21 cellular contexts compared by ENCODE assay signal in genomic region chr19:17325133-17325532, GRCh38. TPM values are rescaled to one million over a fixed set of nuclear protein-coding genes. Genes with fewer than 3 reads are reported as not detected.
DNase-seq lines count a peak whose midpoint lies in the region; ATAC-seq, FAIRE-seq and TF ChIP-seq lines count a peak whose summit lies in the region.
"Had no signal": no experiment of that assay in that cellular context is flagged by ENCODE, and none has a peak within 500 bp of the region (broad histone marks: within the 10 kb centered on the region; RNA-seq: fewer than 3 reads in every experiment).

No MANE protein-coding gene starts in this region.

- H2AFZ ChIP-seq in K562 (ENCODE audit: low read depth, low read length), result no peak overlapping the region

- WGBS in K562 (ENCODE audit: insufficient coverage, low coverage, missing lambda C conversion rate), result 87% methylated on average over 16 of the region's 20 CpGs

- no peak for TF ChIP-seq RAD21 in K562 (CRISPR knock-in tag; conservative IDR thresholded peaks at IDR 0.05 in 1 of 2, IDR thresholded peaks at IDR 0.05 in 1 of 2)

- TF ChIP-seq CTCF in breast epithelium (IDR thresholded peaks at IDR 0.05) (no peak), MCF 10A (IDR thresholded peaks at IDR 0.05; ENCODE audit: unreplicated experiment) (no peak), K562 (IDR thresholded peaks at IDR 0.05 in 2 of 3, conservative IDR thresholded peaks at IDR 0.05 in 1 of 3; ENCODE audit: insufficient read depth in 2 of 3, low read depth in 1 of 3, low read length in 3 of 3) (no peak), dorsolateral prefrontal cortex (IDR thresholded peaks at IDR 0.05 in 54 of 56, conservative IDR thresholded peaks at IDR 0.05 in 2 of 56; ENCODE audit: low read depth in 1 of 56, partially characterized antibody in 56 of 56) (no peak)
- no peak for TF ChIP-seq CTCF in CD8-positive, alpha-beta T cell (IDR thresholded peaks at IDR 0.05)

- H3K27me3 ChIP-seq in breast epithelium, result peaks cover 0 to 3% of the 10 kb centered on the region in 2 donors
- no peaks in the 10 kb centered on the region for H3K27me3 ChIP-seq in K562 (ENCODE audit: control insufficient read depth in 2 of 2, insufficient read depth in 2 of 2, low read length in 2 of 2)
- no peaks in the 10 kb centered on the region for H3K27me3 ChIP-seq in dorsolateral prefrontal cortex
- no peaks in the 10 kb centered on the region for H3K27me3 ChIP-seq in CD8-positive, alpha-beta T cell (ENCODE audit: insufficient read depth, low read length)

- H3K4me1 Mint-ChIP-seq in MCF 10A (ENCODE audit: insufficient read depth, unreplicated experiment), result peaks cover 5% of the 10 kb centered on the region
- H3K4me1 Mint-ChIP-seq in CD8-positive, alpha-beta T cell (ENCODE audit: low read depth), result peaks cover 13% of the 10 kb centered on the region

- H3K4me2 ChIP-seq in K562 (ENCODE audit: insufficient read depth, low read length), result no peak overlapping the region
- H3K4me2 ChIP-seq: A549 had no signal

- POLR2A ChIA-PET in MCF 10A (lab: Yijun Ruan, JAX), result interaction anchor here (0.5 to 2.9 kb wide), 6 partner anchors 8 to 16 kb away, joined by 3 to 15 read pairs (median 7); partner anchors contain the start of gene DDA1
- POLR2A ChIA-PET in K562 (lab: Yijun Ruan, JAX), result interaction anchor here (0.5 to 6.9 kb wide), 4 partner anchors 9 to 64 kb away, joined by 3 to 41 read pairs (median 4); partner anchors contain the start of genes ANO8 and DDA1
- POLR2A ChIA-PET in CD8-positive, alpha-beta T cell (lab: Charles Lee), result interaction anchor here (2.1 kb wide), 1 partner anchor 16 kb away, joined by 11 read pairs; the partner anchor contains the start of gene DDA1

- no peak for TF ChIP-seq EP300 in K562 (IDR thresholded peaks at IDR 0.05; ENCODE audit: low read length)

- no peaks in the 10 kb centered on the region for H3K9me3 Mint-ChIP-seq in MCF 10A (ENCODE audit: unreplicated experiment)
- no peaks in the 10 kb centered on the region for H3K9me3 Mint-ChIP-seq in CD8-positive, alpha-beta T cell
- H3K9me3 Mint-ChIP-seq: CD4-positive, alpha-beta T cell; H9 had no signal

- H3K4me1 ChIP-seq in breast epithelium (peaks cover 0 to 20% of the 10 kb centered on the region in 2 donors), K562 (replicated peaks in 1 of 2; ENCODE audit: control insufficient read depth in 2 of 2, insufficient read depth in 2 of 2, low read length in 2 of 2) (peaks cover 3 to 57% of the 10 kb centered on the region in 2 experiments; a peak in 4 of 5 replicates)
- H3K4me1 ChIP-seq in CD8-positive, alpha-beta T cell (ENCODE audit: insufficient read depth, low read length), result peaks cover 11% of the 10 kb centered on the region
- H3K4me1 ChIP-seq: A549 had no signal

- no peak for FAIRE-seq in K562 (lab: Jason Lieb, UNC)
- FAIRE-seq: A549, GM12878, H1 had no signal

- no peaks in the 10 kb centered on the region for H3K9me3 ChIP-seq in breast epithelium
- H3K9me3 ChIP-seq in K562 (replicated peaks; ENCODE audit: control insufficient read depth, insufficient read depth, low read depth, low read length), result no peaks in the 10 kb centered on the region
- no peaks in the 10 kb centered on the region for H3K9me3 ChIP-seq in CD8-positive, alpha-beta T cell (ENCODE audit: low read length)
- H3K9me3 ChIP-seq: A549 had no signal

- H3K9me1 ChIP-seq in K562 (ENCODE audit: control insufficient read depth, insufficient read depth, low read length), result peaks cover 4% of the 10 kb centered on the region

- in situ Hi-C loops in K562 (cut with MboI), result no loop called here

- peak overlapping the region in 2 of 3 donors; percentile 56 to 69 for H3K4me3 ChIP-seq in breast epithelium
- no peak overlapping the region for H3K4me3 ChIP-seq in K562
- H3K4me3 ChIP-seq in dorsolateral prefrontal cortex, result no peak overlapping the region
- H3K4me3 ChIP-seq in CD8-positive, alpha-beta T cell (ENCODE audit: low read depth, low read length), result no peak overlapping the region
- H3K4me3 ChIP-seq: A549, GM12878 had no signal

- no peak for DNase-seq in breast epithelium (ENCODE audit: low spot score in 2 of 2)
- DNase-seq in MCF 10A (ENCODE audit: unreplicated experiment), result no peak
- no peak for DNase-seq in K562 (ENCODE audit: extremely low read depth in 1 of 4, low spot score in 3 of 4)
- DNase-seq in dorsolateral prefrontal cortex, result no peak
- no peak for DNase-seq in left cardiac atrium
- no peak for DNase-seq in ureter (ENCODE audit: low spot score)
- no peak for DNase-seq in CD8-positive, alpha-beta T cell
- DNase-seq: AML-193; Calu3; CD4-positive, alpha-beta T cell; DMS 273 treated with DMSO at 0.1 percent for 48 hours; DMS53; DND-41; EL; H9 had no signal

- BruUV-seq in MCF 10A (replicated peaks; lab: Mats Ljungman, UMichigan), result no TSS peak
- BruUV-seq in K562 (replicated peaks; lab: Mats Ljungman, UMichigan), result no TSS peak

- H3K36me3 Mint-ChIP-seq in MCF 10A (ENCODE audit: insufficient read depth, unreplicated experiment), result peaks cover 49% of the 10 kb centered on the region
- H3K36me3 Mint-ChIP-seq in CD8-positive, alpha-beta T cell, result peaks cover 16% of the 10 kb centered on the region

- H3K9ac ChIP-seq in K562 (ENCODE audit: insufficient read depth in 1 of 2, low read depth in 2 of 2, low read length in 2 of 2), result no peak overlapping the region

- H3K4me3 Mint-ChIP-seq in MCF 10A (ENCODE audit: unreplicated experiment), result no peak overlapping the region
- no peak overlapping the region for H3K4me3 Mint-ChIP-seq in CD8-positive, alpha-beta T cell
- H3K4me3 Mint-ChIP-seq: CD4-positive, alpha-beta T cell; H9 had no signal

- intact Hi-C loops in breast epithelium (cut with DNase I; ENCODE audit: low total_unique reads) (no loop called here), MCF 10A (cut with micrococcal nuclease) (no loop called here), K562 (cut with micrococcal nuclease) (no loop called here), dorsolateral prefrontal cortex (cut with DNase I) (no loop called here), left cardiac atrium (cut with DNase I) (no loop called here)
- intact Hi-C loops in CD8-positive, alpha-beta T cell (cut with DNase I, micrococcal nuclease), result no loop called here

- H3K79me2 ChIP-seq in K562 (ENCODE audit: control insufficient read depth, insufficient read depth, low read length), result no peaks in the 10 kb centered on the region

- H3K27ac Mint-ChIP-seq in MCF 10A (ENCODE audit: low read depth, unreplicated experiment), result no peak overlapping the region
- H3K27ac Mint-ChIP-seq in CD8-positive, alpha-beta T cell, result no peak overlapping the region
- H3K27ac Mint-ChIP-seq: CD4-positive, alpha-beta T cell had no signal

- peaks cover 6% of the 10 kb centered on the region for H3K36me3 ChIP-seq in breast epithelium
- H3K36me3 ChIP-seq in K562 (ENCODE audit: control insufficient read depth, insufficient read depth, low read length), result peaks cover 29% of the 10 kb centered on the region
- H3K36me3 ChIP-seq in CD8-positive, alpha-beta T cell (ENCODE audit: insufficient read depth, low read length), result peaks cover 5% of the 10 kb centered on the region

- peak overlapping the region; percentile 62 to 81 for H3K27ac ChIP-seq in breast epithelium
- H3K27ac ChIP-seq in K562 (ENCODE audit: extremely low read depth, low read depth, low read length), result no peak overlapping the region
- peak overlapping the region in 50 of 59 donors; percentile 11 to 85 (median 67) for H3K27ac ChIP-seq in dorsolateral prefrontal cortex
- H3K27ac ChIP-seq in temporal lobe (ENCODE audit: low read depth, low read length), result peak overlapping the region; percentile 72
- no peak overlapping the region for H3K27ac ChIP-seq in CD8-positive, alpha-beta T cell (ENCODE audit: low read depth, low read length)
- H3K27ac ChIP-seq: 22Rv1, A549, C4-2B had no signal

- ATAC-seq in K562 (no peak), left cardiac atrium (no peak)
- no peak for ATAC-seq in CD8-positive, alpha-beta T cell
- ATAC-seq: A549, GM12878 had no signal

- TF ChIP-seq POLR2A in breast epithelium (IDR thresholded peaks at IDR 0.05) (no peak), K562 (conservative IDR thresholded peaks at IDR 0.05) (no peak)

- H4K20me1 ChIP-seq in K562 (replicated peaks; ENCODE audit: control insufficient read depth, insufficient read depth, low read length), result no peaks in the 10 kb centered on the region; the same call in 1 of the 2 replicates

- H3K27me3 Mint-ChIP-seq in MCF 10A (ENCODE audit: insufficient read depth, unreplicated experiment), result no peaks in the 10 kb centered on the region
- H3K27me3 Mint-ChIP-seq in CD8-positive, alpha-beta T cell (ENCODE audit: low read depth), result no peaks in the 10 kb centered on the region
- H3K27me3 Mint-ChIP-seq: CD4-positive, alpha-beta T cell had no signal

- CTCF ChIA-PET in MCF 10A (lab: Yijun Ruan, JAX) (interaction anchor here (0.5 kb wide), 1 partner anchor 28 kb away, joined by 3 read pairs; no protein-coding TSS in a partner anchor), K562 (lab: Yijun Ruan, JAX; ENCODE audit: low intra/inter-chr PET ratio) (no interaction called here)
- CTCF ChIA-PET in CD8-positive, alpha-beta T cell (lab: Charles Lee), result no interaction called here

RNA-seq across cellular contexts. Expression of gene ANO8, which starts 9.5 kb away (rescaled TPM):
- total RNA-seq in breast epithelium (1 to 10 TPM; 5.1 to 7.2 (median 5.9) TPM), MCF 10A (2022) (13.0 and 14.5 TPM in 2 replicates), K562 (2014; rRNA removed) (2.5 and 3.5 TPM in 2 replicates), K562 (2014; rRNA removed; fragmentation: Illumina TruSeq; extraction: Trizol) (0.51 and 0.73 TPM in 2 replicates), K562 (2015; rRNA removed; fragmentation: Illumina TruSeq; extraction: Trizol) (1.6 and 2.4 TPM in 2 replicates), K562 (2021) (7.6 and 8.5 TPM in 2 replicates), dorsolateral prefrontal cortex (10 to 100 TPM; 26.1 to 65.6 (median 37.6) TPM), temporal lobe (30.7 TPM), left cardiac atrium (1 to 10 TPM; 9.5 to 10.0 TPM), ureter (7.9 TPM)
- 16.0 and 39.6 TPM in 2 replicates for total RNA-seq in K562 (2011; cell fraction: chromatin; rRNA removed; ENCODE audit: low replicate concordance)
- total RNA-seq in K562 (2011; cell fraction: nucleolus; rRNA removed), result 22.4 and 24.5 TPM in 2 replicates
- total RNA-seq in K562 (2011; cell fraction: nucleoplasm; rRNA removed), result 14.4 and 15.8 TPM in 2 replicates
- polyA plus RNA-seq in K562 (2011; rRNA removed) (2.2 and 5.1 TPM in 2 replicates), K562 (2014; fragmentation: Illumina TruSeq; extraction: Trizol) (1.5 and 2.5 TPM in 2 replicates), K562 (2014; fragmentation: Nextera tagmentation; extraction: Ambion mirVana) (under 1 TPM in 1 of 2 experiments, not detected in 1; 0.07 TPM), K562 (2014; rRNA removed) (7.1 and 7.7 TPM in 2 replicates)
- polyA plus RNA-seq in K562 (2011; cell fraction: cytosol; rRNA removed), result 2.8 and 3.7 TPM in 2 replicates
- 32.7 and 44.1 TPM in 2 replicates for polyA plus RNA-seq in K562 (2011; cell fraction: nucleus; rRNA removed)
- 4.9 and 11.8 TPM in 2 replicates for polyA plus RNA-seq in K562 (2012)
- polyA minus RNA-seq in K562 (2011; rRNA and poly(A)+ RNA removed), result 1.6 TPM in 2 replicates
- 1.8 and 4.5 TPM in 2 replicates for polyA minus RNA-seq in K562 (2011; cell fraction: cytosol; rRNA and poly(A)+ RNA removed)
- 10.5 and 14.6 TPM in 2 replicates for polyA minus RNA-seq in K562 (2011; cell fraction: nucleus; rRNA and poly(A)+ RNA removed)
- total RNA-seq in CD8-positive, alpha-beta T cell, result 10 to 100 TPM; 11.6 to 12.5 TPM

RNA-seq across cellular contexts. Expression of gene GTPBP3, which starts 12.2 kb away (rescaled TPM):
- total RNA-seq in breast epithelium (10 to 100 TPM; 15.5 to 22.6 (median 17.7) TPM), MCF 10A (2022) (24.8 and 27.9 TPM in 2 replicates), K562 (2014; rRNA removed) (110 and 138 TPM in 2 replicates), K562 (2014; rRNA removed; fragmentation: Illumina TruSeq; extraction: Trizol) (9.8 and 13.5 TPM in 2 replicates), K562 (2015; rRNA removed; fragmentation: Illumina TruSeq; extraction: Trizol) (28.7 and 32.9 TPM in 2 replicates), K562 (2021) (107 and 110 TPM in 2 replicates), dorsolateral prefrontal cortex (10 to 100 TPM; 11.7 to 35.1 (median 22.4) TPM), temporal lobe (11.1 TPM), left cardiac atrium (10 to 100 TPM in 1 of 2 donors, 1 to 10 TPM in 1; 9.7 to 12.8 TPM), ureter (30.3 TPM)
- total RNA-seq in K562 (2011; cell fraction: chromatin; rRNA removed; ENCODE audit: low replicate concordance), result 83.2 and 239 TPM in 2 replicates
- total RNA-seq in K562 (2011; cell fraction: nucleolus; rRNA removed), result 206 and 242 TPM in 2 replicates
- total RNA-seq in K562 (2011; cell fraction: nucleoplasm; rRNA removed), result 112 and 116 TPM in 2 replicates
- polyA plus RNA-seq in K562 (2011; rRNA removed) (22.6 and 38.0 TPM in 2 replicates), K562 (2014; fragmentation: Illumina TruSeq; extraction: Trizol) (19.0 and 35.4 TPM in 2 replicates), K562 (2014; fragmentation: Nextera tagmentation; extraction: Ambion mirVana) (1 to 10 TPM; 4.9 to 5.6 TPM), K562 (2014; rRNA removed) (124 and 143 TPM in 2 replicates)
- polyA plus RNA-seq in K562 (2011; cell fraction: cytosol; rRNA removed), result 38.5 and 83.5 TPM in 2 replicates
- 111 and 166 TPM in 2 replicates for polyA plus RNA-seq in K562 (2011; cell fraction: nucleus; rRNA removed)
- polyA plus RNA-seq in K562 (2012), result 45.8 and 50.2 TPM in 2 replicates
- polyA minus RNA-seq in K562 (2011; rRNA and poly(A)+ RNA removed), result 9.1 and 9.9 TPM in 2 replicates
- polyA minus RNA-seq in K562 (2011; cell fraction: cytosol; rRNA and poly(A)+ RNA removed), result 23.5 and 50.0 TPM in 2 replicates
- polyA minus RNA-seq in K562 (2011; cell fraction: nucleus; rRNA and poly(A)+ RNA removed), result 92.0 and 97.6 TPM in 2 replicates
- 10 to 100 TPM; 20.8 to 25.7 TPM for total RNA-seq in CD8-positive, alpha-beta T cell

RNA-seq across cellular contexts. Expression of gene DDA1, which starts 15.8 kb away (rescaled TPM):
- 10 to 100 TPM in 2 of 3 donors, 1 to 10 TPM in 1; 9.2 to 18.7 (median 11.1) TPM for total RNA-seq in breast epithelium
- 57.4 and 60.4 TPM in 2 replicates for total RNA-seq in MCF 10A (2022)
- 15.2 and 39.3 TPM in 2 replicates for total RNA-seq in K562 (2011; cell fraction: chromatin; rRNA removed; ENCODE audit: low replicate concordance)
- 28.5 and 28.7 TPM in 2 replicates for total RNA-seq in K562 (2011; cell fraction: nucleolus; rRNA removed)
- total RNA-seq in K562 (2011; cell fraction: nucleoplasm; rRNA removed), result 20.4 and 21.3 TPM in 2 replicates
- 43.5 and 67.6 TPM in 2 replicates for total RNA-seq in K562 (2014; rRNA removed)
- total RNA-seq in K562 (2014; rRNA removed; fragmentation: Illumina TruSeq; extraction: Trizol), result 23.2 and 23.5 TPM in 2 replicates
- total RNA-seq in K562 (2015; rRNA removed; fragmentation: Illumina TruSeq; extraction: Trizol), result 32.7 and 33.2 TPM in 2 replicates
- total RNA-seq in K562 (2021), result 45.1 and 51.4 TPM in 2 replicates
- polyA plus RNA-seq in K562 (2011; rRNA removed), result 33.8 and 43.2 TPM in 2 replicates
- polyA plus RNA-seq in K562 (2011; cell fraction: cytosol; rRNA removed), result 30.2 and 37.1 TPM in 2 replicates
- polyA plus RNA-seq in K562 (2011; cell fraction: nucleus; rRNA removed), result 47.2 and 60.1 TPM in 2 replicates
- 77.4 and 90.9 TPM in 2 replicates for polyA plus RNA-seq in K562 (2012)
- 72.3 and 80.9 TPM in 2 replicates for polyA plus RNA-seq in K562 (2014; fragmentation: Illumina TruSeq; extraction: Trizol)
- polyA plus RNA-seq in K562 (2014; fragmentation: Nextera tagmentation; extraction: Ambion mirVana), result 1 to 10 TPM; 1.4 to 4.3 TPM
- 68.0 and 83.8 TPM in 2 replicates for polyA plus RNA-seq in K562 (2014; rRNA removed)
- 13.6 and 18.4 TPM in 2 replicates for polyA minus RNA-seq in K562 (2011; rRNA and poly(A)+ RNA removed)
- 5.8 and 7.9 TPM in 2 replicates for polyA minus RNA-seq in K562 (2011; cell fraction: cytosol; rRNA and poly(A)+ RNA removed)
- 8.5 and 8.7 TPM in 2 replicates for polyA minus RNA-seq in K562 (2011; cell fraction: nucleus; rRNA and poly(A)+ RNA removed)
- total RNA-seq in dorsolateral prefrontal cortex, result 10 to 100 TPM; 33.9 to 94.0 (median 52.4) TPM
- 11.8 TPM for total RNA-seq in temporal lobe
- total RNA-seq in left cardiac atrium, result 10 to 100 TPM; 27.5 to 33.3 TPM
- 32.0 TPM for total RNA-seq in ureter
- 10 to 100 TPM; 47.7 to 54.6 TPM for total RNA-seq in CD8-positive, alpha-beta T cell

RNA-seq across cellular contexts. Expression of gene MRPL34, which starts 19.5 kb away (rescaled TPM):
- 100 to 1,000 TPM in 1 of 3 donors, 10 to 100 TPM in 2; 88.5 to 139 (median 98.0) TPM for total RNA-seq in breast epithelium
- total RNA-seq in MCF 10A (2022), result 58.8 and 65.8 TPM in 2 replicates
- 19.6 and 23.8 TPM in 2 replicates for total RNA-seq in K562 (2011; cell fraction: chromatin; rRNA removed; ENCODE audit: low replicate concordance)
- 18.0 and 22.4 TPM in 2 replicates for total RNA-seq in K562 (2011; cell fraction: nucleolus; rRNA removed)
- 12.5 and 22.0 TPM in 2 replicates for total RNA-seq in K562 (2011; cell fraction: nucleoplasm; rRNA removed)
- 191 and 236 TPM in 2 replicates for total RNA-seq in K562 (2014; rRNA removed)
- 40.7 and 46.5 TPM in 2 replicates for total RNA-seq in K562 (2014; rRNA removed; fragmentation: Illumina TruSeq; extraction: Trizol)
- 66.9 and 67.3 TPM in 2 replicates for total RNA-seq in K562 (2015; rRNA removed; fragmentation: Illumina TruSeq; extraction: Trizol)
- total RNA-seq in K562 (2021), result 129 and 158 TPM in 2 replicates
- polyA plus RNA-seq in K562 (2011; rRNA removed), result 70.2 and 75.9 TPM in 2 replicates
- polyA plus RNA-seq in K562 (2011; cell fraction: cytosol; rRNA removed), result 111 and 153 TPM in 2 replicates
- polyA plus RNA-seq in K562 (2011; cell fraction: nucleus; rRNA removed), result 45.5 and 64.0 TPM in 2 replicates
- 69.4 and 92.1 TPM in 2 replicates for polyA plus RNA-seq in K562 (2012)
- polyA plus RNA-seq in K562 (2014; fragmentation: Illumina TruSeq; extraction: Trizol), result 72.5 and 85.4 TPM in 2 replicates
- polyA plus RNA-seq in K562 (2014; fragmentation: Nextera tagmentation; extraction: Ambion mirVana), result 10 to 100 TPM; 11.5 to 20.6 TPM
- polyA plus RNA-seq in K562 (2014; rRNA removed), result 256 and 284 TPM in 2 replicates
- 19.7 and 20.4 TPM in 2 replicates for polyA minus RNA-seq in K562 (2011; rRNA and poly(A)+ RNA removed)
- polyA minus RNA-seq in K562 (2011; cell fraction: cytosol; rRNA and poly(A)+ RNA removed), result 15.6 and 16.5 TPM in 2 replicates
- 5.8 and 7.4 TPM in 2 replicates for polyA minus RNA-seq in K562 (2011; cell fraction: nucleus; rRNA and poly(A)+ RNA removed)
- 10 to 100 TPM; 41.6 to 99.8 (median 67.2) TPM for total RNA-seq in dorsolateral prefrontal cortex
- total RNA-seq in temporal lobe, result 13.3 TPM
- total RNA-seq in left cardiac atrium, result 100 to 1,000 TPM; 147 to 152 TPM
- total RNA-seq in ureter, result 48.5 TPM
- 10 to 100 TPM; 29.5 to 33.8 TPM for total RNA-seq in CD8-positive, alpha-beta T cell

RNA-seq across cellular contexts. Expression of gene ABHD8, which starts 21.9 kb away (rescaled TPM):
- total RNA-seq in breast epithelium (10 to 100 TPM in 2 of 3 donors, 1 to 10 TPM in 1; 6.7 to 14.4 (median 11.0) TPM), MCF 10A (2022) (4.1 and 6.4 TPM in 2 replicates), K562 (2014; rRNA removed) (5.0 and 5.8 TPM in 2 replicates), K562 (2014; rRNA removed; fragmentation: Illumina TruSeq; extraction: Trizol) (0.22 and 0.29 TPM in 2 replicates), K562 (2015; rRNA removed; fragmentation: Illumina TruSeq; extraction: Trizol) (1.7 and 1.8 TPM in 2 replicates), K562 (2021) (5.6 and 6.6 TPM in 2 replicates), dorsolateral prefrontal cortex (100 to 1,000 TPM in 7 of 120 experiments, 10 to 100 TPM in 113; 22.5 to 113 (median 78.2) TPM), temporal lobe (18.7 TPM), left cardiac atrium (10 to 100 TPM; 11.2 to 11.6 TPM), ureter (6.3 TPM)
- 2.0 TPM in 1 of 2 replicates, not detected in the other for total RNA-seq in K562 (2011; cell fraction: chromatin; rRNA removed; ENCODE audit: low replicate concordance)
- 4.0 and 4.2 TPM in 2 replicates for total RNA-seq in K562 (2011; cell fraction: nucleolus; rRNA removed)
- 1.5 and 1.8 TPM in 2 replicates for total RNA-seq in K562 (2011; cell fraction: nucleoplasm; rRNA removed)
- polyA plus RNA-seq in K562 (2011; rRNA removed) (2.3 and 4.2 TPM in 2 replicates), K562 (2014; fragmentation: Illumina TruSeq; extraction: Trizol) (0.97 and 2.3 TPM in 2 replicates), K562 (2014; fragmentation: Nextera tagmentation; extraction: Ambion mirVana) (under 1 TPM in 1 of 2 experiments, not detected in 1; 0.04 TPM), K562 (2014; rRNA removed) (3.8 and 5.2 TPM in 2 replicates)
- polyA plus RNA-seq in K562 (2011; cell fraction: cytosol; rRNA removed), result 6.2 and 11.3 TPM in 2 replicates
- polyA plus RNA-seq in K562 (2011; cell fraction: nucleus; rRNA removed), result 2.0 and 2.3 TPM in 2 replicates
- polyA plus RNA-seq in K562 (2012), result 3.7 and 11.4 TPM in 2 replicates
- polyA minus RNA-seq in K562 (2011; rRNA and poly(A)+ RNA removed), result 0.96 and 1.6 TPM in 2 replicates
- 3.3 and 5.3 TPM in 2 replicates for polyA minus RNA-seq in K562 (2011; cell fraction: cytosol; rRNA and poly(A)+ RNA removed)
- polyA minus RNA-seq in K562 (2011; cell fraction: nucleus; rRNA and poly(A)+ RNA removed), result 2.7 and 3.0 TPM in 2 replicates
- total RNA-seq in CD8-positive, alpha-beta T cell, result 1 to 10 TPM; 3.3 to 3.9 TPM

Comparison
In these comparisons a context has a peak if more than half of its experiments do, and no peak if none do; other contexts are left out.
1. H3K27ac ChIP-seq: peak in breast epithelium (2 of 2), dorsolateral prefrontal cortex (50 of 59) and temporal lobe (single experiment); none in K562 (single experiment) and CD8-positive, alpha-beta T cell (single experiment).
2. H3K4me3 ChIP-seq: peak in breast epithelium (2 of 3); none in K562 (single experiment), dorsolateral prefrontal cortex (0 of 59) and CD8-positive, alpha-beta T cell (single experiment).